ENCODE assay signal across 1 cellular context in the genomic region with DNA sequence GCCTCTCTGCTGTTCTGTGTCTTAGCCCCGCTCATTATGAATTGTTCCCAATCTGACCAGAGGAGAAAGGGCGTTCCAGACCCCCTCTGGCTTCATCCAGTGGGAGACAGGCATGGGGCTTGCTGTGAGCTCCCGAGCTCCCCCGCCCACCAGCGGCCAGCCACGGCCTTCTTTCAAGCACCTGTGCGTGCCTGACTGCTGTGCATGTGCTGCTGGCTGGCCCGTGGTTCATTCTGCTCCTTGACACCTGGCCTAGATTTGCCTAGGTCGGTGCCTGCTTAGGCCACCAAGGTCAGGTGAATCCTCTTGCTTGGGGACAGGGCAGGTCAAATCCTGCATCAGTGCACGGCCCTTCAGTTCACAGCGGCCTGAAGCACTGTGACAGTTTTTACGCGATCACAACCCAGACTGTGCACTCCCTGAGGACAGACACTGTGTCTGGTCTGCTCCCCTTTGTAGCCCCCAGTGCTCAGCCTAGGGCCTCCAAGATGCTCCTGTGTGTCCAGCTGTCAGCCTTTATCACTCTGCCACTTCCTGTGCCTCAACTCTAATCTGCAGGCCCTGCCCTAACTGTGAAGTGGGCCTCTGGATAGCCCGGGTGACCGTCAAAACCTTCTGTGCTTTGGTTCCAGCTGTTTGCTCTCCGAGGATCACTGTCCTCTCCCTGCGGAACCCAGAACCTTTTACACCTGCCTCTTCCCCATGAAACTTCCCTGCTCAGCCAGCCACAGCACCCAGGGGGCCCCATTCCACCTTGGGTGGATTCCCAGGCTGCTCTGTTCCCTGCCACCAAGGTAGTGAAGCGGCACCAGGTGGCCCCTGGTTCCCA.
TF ChIP-seq lines count a peak whose summit lies in the region.

No MANE protein-coding gene starts in this region.

TF ChIP-seq in HepG2, 621 proteins besides CTCF, POLR2A, EP300 and RAD21 (continued from another document and continues in another):
- TF ChIP-seq NR2F6 (IDR thresholded peaks at IDR 0.05) (no peak), NR2F6 (CRISPR knock-in tag; IDR thresholded peaks at IDR 0.05) (no peak), ZSCAN30 (CRISPR knock-in tag; IDR thresholded peaks at IDR 0.05) (no peak), TEAD3 (CRISPR knock-in tag; optimal IDR thresholded peaks at IDR 0.05; ENCODE audit: borderline replicate concordance) (no peak), DR1 (CRISPR knock-in tag; IDR thresholded peaks at IDR 0.05) (no peak), TBP (CRISPR knock-in tag; IDR thresholded peaks at IDR 0.05) (no peak), ZNF629 (CRISPR knock-in tag; conservative IDR thresholded peaks at IDR 0.05) (no peak), ZNF850 (CRISPR knock-in tag; conservative IDR thresholded peaks at IDR 0.05) (no peak), ZNF101 (CRISPR knock-in tag; IDR thresholded peaks at IDR 0.05; ENCODE audit: borderline replicate concordance, low read depth) (no peak), SNAPC2 (CRISPR knock-in tag; IDR thresholded peaks at IDR 0.05) (no peak), MTF1 (CRISPR knock-in tag; IDR thresholded peaks at IDR 0.05) (no peak), MIXL1 (CRISPR knock-in tag; IDR thresholded peaks at IDR 0.05) (no peak), CC2D1A (CRISPR knock-in tag; IDR thresholded peaks at IDR 0.05) (no peak), NR3C1 (CRISPR knock-in tag; IDR thresholded peaks at IDR 0.05) (no peak), ZNF207 (IDR thresholded peaks at IDR 0.05; ENCODE audit: borderline replicate concordance) (no peak), ZNF83 (CRISPR knock-in tag; IDR thresholded peaks at IDR 0.05; ENCODE audit: borderline replicate concordance) (no peak), ZNF430 (CRISPR knock-in tag; IDR thresholded peaks at IDR 0.05) (no peak), PHF20 (CRISPR knock-in tag; IDR thresholded peaks at IDR 0.05) (no peak), GATAD2A (CRISPR knock-in tag; IDR thresholded peaks at IDR 0.05) (no peak), ZMYM2 (CRISPR knock-in tag; IDR thresholded peaks at IDR 0.05) (0 out of 2 replicates have a peak, but pooled peaks have one; percentile 1), ZNF768 (CRISPR knock-in tag; IDR thresholded peaks at IDR 0.05) (peak; percentile 70; the same call in 1 of the 2 replicates), ZNF775 (CRISPR knock-in tag; IDR thresholded peaks at IDR 0.05; ENCODE audit: borderline replicate concordance) (no peak), SIX4 (CRISPR knock-in tag; IDR thresholded peaks at IDR 0.05) (no peak), NFKB2 (CRISPR knock-in tag; IDR thresholded peaks at IDR 0.05; ENCODE audit: borderline replicate concordance) (peak; percentile 71; the same call in 1 of the 2 replicates), JUN (CRISPR knock-in tag; IDR thresholded peaks at IDR 0.05) (no peak), ZNF3 (CRISPR knock-in tag; IDR thresholded peaks at IDR 0.05) (no peak), ZNF33B (CRISPR knock-in tag; IDR thresholded peaks at IDR 0.05) (0 out of 2 replicates have a peak, but pooled peaks have one; percentile 11), SAFB2 (CRISPR knock-in tag; IDR thresholded peaks at IDR 0.05; ENCODE audit: borderline replicate concordance, low read depth) (no peak; the same call in 1 of the 2 replicates), SNRNP70 (IDR thresholded peaks at IDR 0.05; ENCODE audit: low read depth, low read length) (no peak), NKX3-1 (CRISPR knock-in tag; IDR thresholded peaks at IDR 0.05) (no peak), ZNF563 (CRISPR knock-in tag; IDR thresholded peaks at IDR 0.05) (no peak), ZSCAN20 (CRISPR knock-in tag; IDR thresholded peaks at IDR 0.05; ENCODE audit: borderline replicate concordance) (no peak), ZNF292 (CRISPR knock-in tag; IDR thresholded peaks at IDR 0.05; ENCODE audit: borderline replicate concordance, low read depth) (0 out of 2 replicates have a peak, but pooled peaks have one; percentile 78), NFRKB (IDR thresholded peaks at IDR 0.05) (no peak), ZNF235 (CRISPR knock-in tag; IDR thresholded peaks at IDR 0.05; ENCODE audit: borderline replicate concordance) (no peak), REXO4 (CRISPR knock-in tag; IDR thresholded peaks at IDR 0.05; ENCODE audit: borderline replicate concordance) (no peak), BHLHE40 (IDR thresholded peaks at IDR 0.05; ENCODE audit: low read length) (no peak), HOXA5 (CRISPR knock-in tag; IDR thresholded peaks at IDR 0.05) (no peak), SOX6 (IDR thresholded peaks at IDR 0.05) (no peak), SOX6 (CRISPR knock-in tag; IDR thresholded peaks at IDR 0.05) (no peak), ZNF431 (CRISPR knock-in tag; IDR thresholded peaks at IDR 0.05; ENCODE audit: borderline replicate concordance, low read depth) (no peak), NFE2 (CRISPR knock-in tag; IDR thresholded peaks at IDR 0.05) (no peak), ZNF451 (CRISPR knock-in tag; IDR thresholded peaks at IDR 0.05) (no peak; the same call in 1 of the 2 replicates)
- TF ChIP-seq, protein P1, sequence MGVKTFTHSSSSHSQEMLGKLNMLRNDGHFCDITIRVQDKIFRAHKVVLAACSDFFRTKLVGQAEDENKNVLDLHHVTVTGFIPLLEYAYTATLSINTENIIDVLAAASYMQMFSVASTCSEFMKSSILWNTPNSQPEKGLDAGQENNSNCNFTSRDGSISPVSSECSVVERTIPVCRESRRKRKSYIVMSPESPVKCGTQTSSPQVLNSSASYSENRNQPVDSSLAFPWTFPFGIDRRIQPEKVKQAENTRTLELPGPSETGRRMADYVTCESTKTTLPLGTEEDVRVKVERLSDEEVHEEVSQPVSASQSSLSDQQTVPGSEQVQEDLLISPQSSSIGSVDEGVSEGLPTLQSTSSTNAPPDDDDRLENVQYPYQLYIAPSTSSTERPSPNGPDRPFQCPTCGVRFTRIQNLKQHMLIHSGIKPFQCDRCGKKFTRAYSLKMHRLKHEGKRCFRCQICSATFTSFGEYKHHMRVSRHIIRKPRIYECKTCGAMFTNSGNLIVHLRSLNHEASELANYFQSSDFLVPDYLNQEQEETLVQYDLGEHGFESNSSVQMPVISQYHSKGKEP (CRISPR knock-in tag; IDR thresholded peaks at IDR 0.05): no peak
- TF ChIP-seq, protein P2, sequence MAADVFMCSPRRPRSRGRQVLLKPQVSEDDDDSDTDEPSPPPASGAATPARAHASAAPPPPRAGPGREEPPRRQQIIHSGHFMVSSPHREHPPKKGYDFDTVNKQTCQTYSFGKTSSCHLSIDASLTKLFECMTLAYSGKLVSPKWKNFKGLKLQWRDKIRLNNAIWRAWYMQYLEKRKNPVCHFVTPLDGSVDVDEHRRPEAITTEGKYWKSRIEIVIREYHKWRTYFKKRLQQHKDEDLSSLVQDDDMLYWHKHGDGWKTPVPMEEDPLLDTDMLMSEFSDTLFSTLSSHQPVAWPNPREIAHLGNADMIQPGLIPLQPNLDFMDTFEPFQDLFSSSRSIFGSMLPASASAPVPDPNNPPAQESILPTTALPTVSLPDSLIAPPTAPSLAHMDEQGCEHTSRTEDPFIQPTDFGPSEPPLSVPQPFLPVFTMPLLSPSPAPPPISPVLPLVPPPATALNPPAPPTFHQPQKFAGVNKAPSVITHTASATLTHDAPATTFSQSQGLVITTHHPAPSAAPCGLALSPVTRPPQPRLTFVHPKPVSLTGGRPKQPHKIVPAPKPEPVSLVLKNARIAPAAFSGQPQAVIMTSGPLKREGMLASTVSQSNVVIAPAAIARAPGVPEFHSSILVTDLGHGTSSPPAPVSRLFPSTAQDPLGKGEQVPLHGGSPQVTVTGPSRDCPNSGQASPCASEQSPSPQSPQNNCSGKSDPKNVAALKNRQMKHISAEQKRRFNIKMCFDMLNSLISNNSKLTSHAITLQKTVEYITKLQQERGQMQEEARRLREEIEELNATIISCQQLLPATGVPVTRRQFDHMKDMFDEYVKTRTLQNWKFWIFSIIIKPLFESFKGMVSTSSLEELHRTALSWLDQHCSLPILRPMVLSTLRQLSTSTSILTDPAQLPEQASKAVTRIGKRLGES (CRISPR knock-in tag; IDR thresholded peaks at IDR 0.05; ENCODE audit: borderline replicate concordance): no peak
- TF ChIP-seq, protein P3, sequence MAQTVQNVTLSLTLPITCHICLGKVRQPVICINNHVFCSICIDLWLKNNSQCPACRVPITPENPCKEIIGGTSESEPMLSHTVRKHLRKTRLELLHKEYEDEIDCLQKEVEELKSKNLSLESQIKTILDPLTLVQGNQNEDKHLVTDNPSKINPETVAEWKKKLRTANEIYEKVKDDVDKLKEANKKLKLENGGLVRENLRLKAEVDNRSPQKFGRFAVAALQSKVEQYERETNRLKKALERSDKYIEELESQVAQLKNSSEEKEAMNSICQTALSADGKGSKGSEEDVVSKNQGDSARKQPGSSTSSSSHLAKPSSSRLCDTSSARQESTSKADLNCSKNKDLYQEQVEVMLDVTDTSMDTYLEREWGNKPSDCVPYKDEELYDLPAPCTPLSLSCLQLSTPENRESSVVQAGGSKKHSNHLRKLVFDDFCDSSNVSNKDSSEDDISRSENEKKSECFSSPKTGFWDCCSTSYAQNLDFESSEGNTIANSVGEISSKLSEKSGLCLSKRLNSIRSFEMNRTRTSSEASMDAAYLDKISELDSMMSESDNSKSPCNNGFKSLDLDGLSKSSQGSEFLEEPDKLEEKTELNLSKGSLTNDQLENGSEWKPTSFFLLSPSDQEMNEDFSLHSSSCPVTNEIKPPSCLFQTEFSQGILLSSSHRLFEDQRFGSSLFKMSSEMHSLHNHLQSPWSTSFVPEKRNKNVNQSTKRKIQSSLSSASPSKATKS (CRISPR knock-in tag; IDR thresholded peaks at IDR 0.05): no peak
- TF ChIP-seq, protein P4, sequence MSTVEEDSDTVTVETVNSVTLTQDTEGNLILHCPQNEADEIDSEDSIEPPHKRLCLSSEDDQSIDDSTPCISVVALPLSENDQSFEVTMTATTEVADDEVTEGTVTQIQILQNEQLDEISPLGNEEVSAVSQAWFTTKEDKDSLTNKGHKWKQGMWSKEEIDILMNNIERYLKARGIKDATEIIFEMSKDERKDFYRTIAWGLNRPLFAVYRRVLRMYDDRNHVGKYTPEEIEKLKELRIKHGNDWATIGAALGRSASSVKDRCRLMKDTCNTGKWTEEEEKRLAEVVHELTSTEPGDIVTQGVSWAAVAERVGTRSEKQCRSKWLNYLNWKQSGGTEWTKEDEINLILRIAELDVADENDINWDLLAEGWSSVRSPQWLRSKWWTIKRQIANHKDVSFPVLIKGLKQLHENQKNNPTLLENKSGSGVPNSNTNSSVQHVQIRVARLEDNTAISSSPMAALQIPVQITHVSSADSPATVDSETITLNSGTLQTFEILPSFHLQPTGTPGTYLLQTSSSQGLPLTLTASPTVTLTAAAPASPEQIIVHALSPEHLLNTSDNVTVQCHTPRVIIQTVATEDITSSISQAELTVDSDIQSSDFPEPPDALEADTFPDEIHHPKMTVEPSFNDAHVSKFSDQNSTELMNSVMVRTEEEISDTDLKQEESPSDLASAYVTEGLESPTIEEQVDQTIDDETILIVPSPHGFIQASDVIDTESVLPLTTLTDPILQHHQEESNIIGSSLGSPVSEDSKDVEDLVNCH (CRISPR knock-in tag; IDR thresholded peaks at IDR 0.05): no peak
- TF ChIP-seq, protein P5, sequence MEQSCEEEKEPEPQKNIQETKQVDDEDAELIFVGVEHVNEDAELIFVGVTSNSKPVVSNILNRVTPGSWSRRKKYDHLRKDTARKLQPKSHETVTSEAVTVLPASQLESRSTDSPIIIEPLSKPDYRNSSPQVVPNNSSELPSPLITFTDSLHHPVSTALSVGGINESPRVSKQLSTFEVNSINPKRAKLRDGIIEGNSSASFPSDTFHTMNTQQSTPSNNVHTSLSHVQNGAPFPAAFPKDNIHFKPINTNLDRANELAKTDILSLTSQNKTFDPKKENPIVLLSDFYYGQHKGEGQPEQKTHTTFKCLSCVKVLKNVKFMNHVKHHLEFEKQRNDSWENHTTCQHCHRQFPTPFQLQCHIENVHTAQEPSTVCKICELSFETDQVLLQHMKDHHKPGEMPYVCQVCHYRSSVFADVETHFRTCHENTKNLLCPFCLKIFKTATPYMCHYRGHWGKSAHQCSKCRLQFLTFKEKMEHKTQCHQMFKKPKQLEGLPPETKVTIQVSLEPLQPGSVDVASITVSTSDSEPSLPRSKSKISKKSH (CRISPR knock-in tag; IDR thresholded peaks at IDR 0.05; ENCODE audit: borderline replicate concordance): 0 out of 2 replicates have a peak, but pooled peaks have one; percentile 43
- TF ChIP-seq, protein P6, sequence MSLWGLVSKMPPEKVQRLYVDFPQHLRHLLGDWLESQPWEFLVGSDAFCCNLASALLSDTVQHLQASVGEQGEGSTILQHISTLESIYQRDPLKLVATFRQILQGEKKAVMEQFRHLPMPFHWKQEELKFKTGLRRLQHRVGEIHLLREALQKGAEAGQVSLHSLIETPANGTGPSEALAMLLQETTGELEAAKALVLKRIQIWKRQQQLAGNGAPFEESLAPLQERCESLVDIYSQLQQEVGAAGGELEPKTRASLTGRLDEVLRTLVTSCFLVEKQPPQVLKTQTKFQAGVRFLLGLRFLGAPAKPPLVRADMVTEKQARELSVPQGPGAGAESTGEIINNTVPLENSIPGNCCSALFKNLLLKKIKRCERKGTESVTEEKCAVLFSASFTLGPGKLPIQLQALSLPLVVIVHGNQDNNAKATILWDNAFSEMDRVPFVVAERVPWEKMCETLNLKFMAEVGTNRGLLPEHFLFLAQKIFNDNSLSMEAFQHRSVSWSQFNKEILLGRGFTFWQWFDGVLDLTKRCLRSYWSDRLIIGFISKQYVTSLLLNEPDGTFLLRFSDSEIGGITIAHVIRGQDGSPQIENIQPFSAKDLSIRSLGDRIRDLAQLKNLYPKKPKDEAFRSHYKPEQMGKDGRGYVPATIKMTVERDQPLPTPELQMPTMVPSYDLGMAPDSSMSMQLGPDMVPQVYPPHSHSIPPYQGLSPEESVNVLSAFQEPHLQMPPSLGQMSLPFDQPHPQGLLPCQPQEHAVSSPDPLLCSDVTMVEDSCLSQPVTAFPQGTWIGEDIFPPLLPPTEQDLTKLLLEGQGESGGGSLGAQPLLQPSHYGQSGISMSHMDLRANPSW (CRISPR knock-in tag; IDR thresholded peaks at IDR 0.05; ENCODE audit: borderline replicate concordance): no peak
- TF ChIP-seq, protein P7, sequence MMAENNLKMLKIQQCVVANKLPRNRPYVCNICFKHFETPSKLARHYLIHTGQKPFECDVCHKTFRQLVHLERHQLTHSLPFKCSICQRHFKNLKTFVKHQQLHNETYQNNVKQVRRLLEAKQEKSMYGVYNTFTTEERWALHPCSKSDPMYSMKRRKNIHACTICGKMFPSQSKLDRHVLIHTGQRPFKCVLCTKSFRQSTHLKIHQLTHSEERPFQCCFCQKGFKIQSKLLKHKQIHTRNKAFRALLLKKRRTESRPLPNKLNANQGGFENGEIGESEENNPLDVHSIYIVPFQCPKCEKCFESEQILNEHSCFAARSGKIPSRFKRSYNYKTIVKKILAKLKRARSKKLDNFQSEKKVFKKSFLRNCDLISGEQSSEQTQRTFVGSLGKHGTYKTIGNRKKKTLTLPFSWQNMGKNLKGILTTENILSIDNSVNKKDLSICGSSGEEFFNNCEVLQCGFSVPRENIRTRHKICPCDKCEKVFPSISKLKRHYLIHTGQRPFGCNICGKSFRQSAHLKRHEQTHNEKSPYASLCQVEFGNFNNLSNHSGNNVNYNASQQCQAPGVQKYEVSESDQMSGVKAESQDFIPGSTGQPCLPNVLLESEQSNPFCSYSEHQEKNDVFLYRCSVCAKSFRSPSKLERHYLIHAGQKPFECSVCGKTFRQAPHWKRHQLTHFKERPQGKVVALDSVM (CRISPR knock-in tag; IDR thresholded peaks at IDR 0.05): no peak
- TF ChIP-seq, protein P8, sequence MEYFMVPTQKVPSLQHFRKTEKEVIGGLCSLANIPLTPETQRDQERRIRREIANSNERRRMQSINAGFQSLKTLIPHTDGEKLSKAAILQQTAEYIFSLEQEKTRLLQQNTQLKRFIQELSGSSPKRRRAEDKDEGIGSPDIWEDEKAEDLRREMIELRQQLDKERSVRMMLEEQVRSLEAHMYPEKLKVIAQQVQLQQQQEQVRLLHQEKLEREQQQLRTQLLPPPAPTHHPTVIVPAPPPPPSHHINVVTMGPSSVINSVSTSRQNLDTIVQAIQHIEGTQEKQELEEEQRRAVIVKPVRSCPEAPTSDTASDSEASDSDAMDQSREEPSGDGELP (IDR thresholded peaks at IDR 0.05; ENCODE audit: borderline replicate concordance, low read depth): peak; percentile 22; the same call in 1 of the 2 replicates
